ENCODE assay signal across 31 cellular contexts in genomic region chr5:135482383-135482933, GRCh38. TPM values are rescaled to one million over a fixed set of nuclear protein-coding genes. Genes with fewer than 3 reads are reported as not detected.
DNase-seq lines count a peak whose midpoint lies in the region; ATAC-seq, FAIRE-seq and TF ChIP-seq lines count a peak whose summit lies in the region.
"Had no signal": no experiment of that assay in that cellular context is flagged by ENCODE, and none has a peak within 500 bp of the region (broad histone marks: within the 10 kb centered on the region; RNA-seq: fewer than 3 reads in every experiment).

No MANE protein-coding gene starts in this region.

- no peak for ATAC-seq in WTC11
- ATAC-seq: A549; esophagus mucosa; gastroesophageal sphincter; GM12878; stimulated activated naive CD8-positive, alpha-beta T cell treated with anti-CD3 and anti-CD28 coated beads, Interleukin-15, amount 100 ng/mL, for 72 hours had no signal

- no peaks in the 10 kb centered on the region for H3K9me3 ChIP-seq in osteoblast (ENCODE audit: low read depth, low read length)
- H3K9me3 ChIP-seq in uterus = no peaks in the 10 kb centered on the region
- H3K9me3 ChIP-seq: A549; BLaER1 treated with 17β-estradiol and CSF1 and Interleukin-3, amounts not matched to agents 10 nM and 100 nM; gastroesophageal sphincter; SJSA1; transverse colon had no signal

- no peaks in the 10 kb centered on the region for H3K79me2 ChIP-seq in osteoblast (ENCODE audit: insufficient read depth, low read length)

- H3K4me3 ChIP-seq in osteoblast (ENCODE audit: insufficient read depth, low read length) (no peak overlapping the region), uterus (no peak overlapping the region), foreskin fibroblast (ENCODE audit: low read depth in 1 of 2, low read length in 2 of 2) (no peak overlapping the region)
- H3K4me3 ChIP-seq: A549; BLaER1 treated with 17β-estradiol and CSF1 and Interleukin-3, amounts not matched to agents 10 nM and 100 nM; cardiac muscle cell; dorsolateral prefrontal cortex; gastroesophageal sphincter; GM12878; PC-9; SJSA1; skin epidermis; transverse colon had no signal

- FAIRE-seq in GM12892 (lab: Jason Lieb, UNC) = no peak
- FAIRE-seq: A549, GM12878 had no signal

- peaks cover 19% of the 10 kb centered on the region for H3K27me3 ChIP-seq in osteoblast (ENCODE audit: insufficient read depth, low read length)
- no peaks in the 10 kb centered on the region for H3K27me3 ChIP-seq in uterus

- peaks cover 38% of the 10 kb centered on the region for H3K4me1 Mint-ChIP-seq in WTC11
- H3K4me1 Mint-ChIP-seq: activated CD4-positive, alpha-beta T cell treated with anti-CD3 and anti-CD28 coated beads, Interleukin-2, amount 10 ng/mL, durations not matched to agents 24 days and 14 days; stimulated activated naive CD8-positive, alpha-beta T cell treated with anti-CD3 and anti-CD28 coated beads, Interleukin-15, amount 100 ng/mL, for 72 hours had no signal

- no peaks in the 10 kb centered on the region for H4K20me1 ChIP-seq in osteoblast (ENCODE audit: insufficient read depth, low read length)

- no peaks in the 10 kb centered on the region for H3K9me3 Mint-ChIP-seq in WTC11
- H3K9me3 Mint-ChIP-seq: activated CD4-positive, alpha-beta T cell treated with anti-CD3 and anti-CD28 coated beads, Interleukin-2, amount 10 ng/mL, durations not matched to agents 24 days and 14 days; H9; natural killer cell treated with Interleukin-12 subunit alpha and Interleukin-12 subunit beta and Interleukin-15 and Interleukin-18, amount 100 ng/mL, for 72 hours; stimulated activated naive CD8-positive, alpha-beta T cell treated with anti-CD3 and anti-CD28 coated beads, Interleukin-15, amount 100 ng/mL, for 72 hours had no signal

- no peaks in the 10 kb centered on the region for H3K4me1 ChIP-seq in osteoblast (ENCODE audit: insufficient read depth, low read length)
- H3K4me1 ChIP-seq in uterus = no peaks in the 10 kb centered on the region
- H3K4me1 ChIP-seq: A549, gastroesophageal sphincter, transverse colon had no signal

- TF ChIP-seq POLR2A in GM12892 (IDR thresholded peaks at IDR 0.05; ENCODE audit: low read depth, low read length) (no peak), uterus (IDR thresholded peaks at IDR 0.05) (no peak)

- no peaks in the 10 kb centered on the region for H3K36me3 ChIP-seq in osteoblast (ENCODE audit: insufficient read depth, low read length)
- H3K36me3 ChIP-seq in uterus = no peaks in the 10 kb centered on the region
- H3K36me3 ChIP-seq: BLaER1 treated with 17β-estradiol and CSF1 and Interleukin-3, amounts not matched to agents 10 nM and 100 nM; cardiac muscle cell; gastroesophageal sphincter; SJSA1; transverse colon had no signal

- intact Hi-C loops in uterus (cut with DNase I; ENCODE audit: low total_unique reads) = no loop called here

- TF ChIP-seq CTCF in WTC11 (IDR thresholded peaks at IDR 0.05) (no peak), osteoblast (IDR thresholded peaks at IDR 0.05; ENCODE audit: extremely low read depth, low read depth, low read length) (no peak), uterus (IDR thresholded peaks at IDR 0.05) (no peak), foreskin fibroblast (IDR thresholded peaks at IDR 0.05; ENCODE audit: low read depth, low read length) (no peak)

- H3K36me3 Mint-ChIP-seq in WTC11 = no peaks in the 10 kb centered on the region
- H3K36me3 Mint-ChIP-seq: natural killer cell treated with Interleukin-12 subunit alpha and Interleukin-12 subunit beta and Interleukin-15 and Interleukin-18, amount 100 ng/mL, for 72 hours had no signal

- H3K27ac Mint-ChIP-seq in WTC11 = no peak overlapping the region
- H3K27ac Mint-ChIP-seq: activated CD4-positive, alpha-beta T cell treated with anti-CD3 and anti-CD28 coated beads, Interleukin-2, amount 10 ng/mL, durations not matched to agents 24 days and 14 days; H9; natural killer cell treated with Interleukin-12 subunit alpha and Interleukin-12 subunit beta and Interleukin-15 and Interleukin-18, amount 100 ng/mL, for 72 hours; progenitor cell of endocrine pancreas; stimulated activated naive CD8-positive, alpha-beta T cell treated with anti-CD3 and anti-CD28 coated beads, Interleukin-15, amount 100 ng/mL, for 72 hours had no signal

- POLR2A ChIA-PET in WTC11 (lab: Charles Lee) = no interaction called here

- no peak overlapping the region for H2AFZ ChIP-seq in osteoblast (ENCODE audit: low read length)
- H2AFZ ChIP-seq: PC-9 had no signal

- CTCF ChIA-PET in WTC11 (lab: Charles Lee) = interaction anchor here (1.0 to 1.8 kb wide), 2 partner anchors 16 to 72 kb away, joined by 4 to 16 read pairs; no protein-coding TSS in a partner anchor

- no peak overlapping the region for H3K27ac ChIP-seq in osteoblast (ENCODE audit: low read depth, low read length)
- no peak overlapping the region for H3K27ac ChIP-seq in uterus
- H3K27ac ChIP-seq: A549, cardiac muscle cell, dorsolateral prefrontal cortex, gastroesophageal sphincter, PC-9, SJSA1, skin epidermis, transverse colon had no signal

- no peak overlapping the region for H3K4me2 ChIP-seq in osteoblast (ENCODE audit: insufficient read depth, low read length)
- H3K4me2 ChIP-seq: A549, PC-9 had no signal

- no peak overlapping the region for H3K4me3 Mint-ChIP-seq in WTC11
- H3K4me3 Mint-ChIP-seq: activated CD4-positive, alpha-beta T cell treated with anti-CD3 and anti-CD28 coated beads, Interleukin-2, amount 10 ng/mL, durations not matched to agents 24 days and 14 days; H9; natural killer cell treated with Interleukin-12 subunit alpha and Interleukin-12 subunit beta and Interleukin-15 and Interleukin-18, amount 100 ng/mL, for 72 hours; stimulated activated naive CD8-positive, alpha-beta T cell treated with anti-CD3 and anti-CD28 coated beads, Interleukin-15, amount 100 ng/mL, for 72 hours had no signal

- DNase-seq in activated effector memory CD4-positive, alpha-beta T cell treated with anti-CD3 and anti-CD28 coated beads, Interleukin-2, amount 50 U/mL, for 16 hours = peak; percentile 53
- DNase-seq in activated effector memory CD4-positive, alpha-beta T cell treated with Interleukin-2 at 50 U/mL for 16 hours = no peak
- DNase-seq in OCI-M1 (lab: John Stamatoyannopoulos, UW) = peak; percentile 89
- DNase-seq in WTC11 (ENCODE audit: low spot score) = no peak
- DNase-seq in osteoblast (ENCODE audit: insufficient read length, low spot score, missing footprints) = no peak
- DNase-seq in GM12892 (ENCODE audit: insufficient read length) = no peak
- DNase-seq in uterus = no peak
- DNase-seq in foreskin fibroblast = no peak
- DNase-seq: activated CD4-positive, alpha-beta T cell treated with anti-CD3 and anti-CD28 coated beads, Interleukin-2, amount 10 ng/mL, durations not matched to agents 24 days and 14 days; activated CD8-positive, alpha-beta memory T cell treated with anti-CD3 and anti-CD28 coated beads, Interleukin-2, amount 50 U/mL, for 48 hours; amygdala; dorsolateral prefrontal cortex; H9; mesendoderm; NCI-H1048; NCI-H1930; PC-9; stimulated activated naive CD8-positive, alpha-beta T cell treated with anti-CD3 and anti-CD28 coated beads, Interleukin-15, amount 100 ng/mL, for 72 hours; T-helper 9 cell; transverse colon had no signal

- peaks cover 28% of the 10 kb centered on the region for H3K27me3 Mint-ChIP-seq in WTC11 (ENCODE audit: low read depth)

TF ChIP-seq in WTC11, 78 proteins besides CTCF, POLR2A, EP300 and RAD21:
- TF ChIP-seq CREM (CRISPR knock-in tag; IDR thresholded peaks at IDR 0.05) = no peak
- TF ChIP-seq GABPB1 (CRISPR knock-in tag; IDR thresholded peaks at IDR 0.05) = peak; percentile 90

RNA-seq across cellular contexts. Expression of gene TIFAB, which starts 30.3 kb away (rescaled TPM):
- total RNA-seq in WTC11 (2021) (not detected in 3 replicates), osteoblast (not detected in 2 replicates), uterus (under 1 TPM in 1 of 4 donors, not detected in 3; 0.28 TPM)
- 0.15 TPM for polyA plus RNA-seq in GM12892 (2012; ENCODE audit: missing spikeins)
- total RNA-seq: activated CD4-positive, alpha-beta T cell treated with anti-CD3 and anti-CD28 coated beads, Interleukin-2, amount 10 ng/mL, durations not matched to agents 24 days and 14 days; cardiac muscle cell; esophagus mucosa; gastroesophageal sphincter; GM12878; H9; natural killer cell treated with Interleukin-12 subunit alpha and Interleukin-12 subunit beta and Interleukin-15 and Interleukin-18, amount 100 ng/mL, for 72 hours; NCI-H460; PC-9; progenitor cell of endocrine pancreas; SJSA1 had no signal
- polyA plus RNA-seq: A549, cardiac muscle cell, GM12878 had no signal

RNA-seq across cellular contexts. Expression of gene DCANP1, which starts 35.3 kb away (rescaled TPM):
- total RNA-seq in WTC11 (2021) (not detected in 3 replicates), osteoblast (not detected in 2 replicates), uterus (not detected)
- not detected for polyA plus RNA-seq in GM12892 (2012; ENCODE audit: missing spikeins)
- total RNA-seq: activated CD4-positive, alpha-beta T cell treated with anti-CD3 and anti-CD28 coated beads, Interleukin-2, amount 10 ng/mL, durations not matched to agents 24 days and 14 days; cardiac muscle cell; esophagus mucosa; gastroesophageal sphincter; GM12878; H9; natural killer cell treated with Interleukin-12 subunit alpha and Interleukin-12 subunit beta and Interleukin-15 and Interleukin-18, amount 100 ng/mL, for 72 hours; NCI-H460; PC-9; progenitor cell of endocrine pancreas; SJSA1 had no signal
- polyA plus RNA-seq: A549, cardiac muscle cell had no signal

RNA-seq across cellular contexts. Expression of gene NEUROG1, which starts 53.3 kb away (rescaled TPM):
- total RNA-seq in WTC11 (2021) (0.13 to 0.18 TPM in 2 of 3 replicates, not detected in the other), osteoblast (not detected in 2 replicates), uterus (not detected)
- polyA plus RNA-seq in GM12892 (2012; ENCODE audit: missing spikeins) = not detected
- total RNA-seq: activated CD4-positive, alpha-beta T cell treated with anti-CD3 and anti-CD28 coated beads, Interleukin-2, amount 10 ng/mL, durations not matched to agents 24 days and 14 days; cardiac muscle cell; dorsolateral prefrontal cortex; esophagus mucosa; gastroesophageal sphincter; GM12878; H9; natural killer cell treated with Interleukin-12 subunit alpha and Interleukin-12 subunit beta and Interleukin-15 and Interleukin-18, amount 100 ng/mL, for 72 hours; NCI-H460; PC-9; progenitor cell of endocrine pancreas; SJSA1; transverse colon had no signal
- polyA plus RNA-seq: A549, cardiac muscle cell, GM12878 had no signal

Comparison
In these comparisons a context has a peak if more than half of its experiments do, and no peak if none do; other contexts are left out.
1. DNase-seq: peak in activated effector memory CD4-positive, alpha-beta T cell treated with anti-CD3 and anti-CD28 coated beads, Interleukin-2, amount 50 U/mL, for 16 hours (single experiment) and OCI-M1 (single experiment); none in activated effector memory CD4-positive, alpha-beta T cell treated with Interleukin-2 at 50 U/mL for 16 hours (single experiment), WTC11 (single experiment), osteoblast (single experiment), GM12892 (single experiment), uterus (0 of 2) and foreskin fibroblast (0 of 2).